Comparison of ENCODE assay signal across 27 cellular contexts in genomic region chr9:133104718-133105460, GRCh38. TPM values are rescaled to one million over a fixed set of nuclear protein-coding genes. Genes with fewer than 3 reads are reported as not detected.
DNase-seq lines count a peak whose midpoint lies in the region; ATAC-seq and TF ChIP-seq lines count a peak whose summit lies in the region.
"Had no signal": no experiment of that assay in that cellular context is flagged by ENCODE, and none has a peak within 500 bp of the region (broad histone marks: within the 10 kb centered on the region; RNA-seq: fewer than 3 reads in every experiment).

No MANE protein-coding gene starts in this region.

- peaks cover 1% of the 10 kb centered on the region for H3K4me1 Mint-ChIP-seq in activated T-cell treated with anti-CD3 and anti-CD28 coated beads, Interleukin-2, amount 50 U/mL, for 24 hours (ENCODE audit: low read depth)
- no peaks in the 10 kb centered on the region for H3K4me1 Mint-ChIP-seq in activated T-cell treated with anti-CD3 and anti-CD28 coated beads, Interleukin-2, amount 50 U/mL, for 4 hours (ENCODE audit: low read depth)
- H3K4me1 Mint-ChIP-seq in chondrocyte (ENCODE audit: low read depth): no peaks in the 10 kb centered on the region

- H3K4ac ChIP-seq in mesenchymal stem cell (ENCODE audit: low read depth in 1 of 2, low read length in 2 of 2): no peak overlapping the region

- H3K27ac ChIP-seq in mesenchymal stem cell (ENCODE audit: low read length, poor library complexity, severe bottlenecking) (no peak overlapping the region), tibial artery (no peak overlapping the region)
- H3K27ac ChIP-seq: gastroesophageal sphincter, HL-60 had no signal

- H3K27me3 Mint-ChIP-seq in activated T-cell treated with anti-CD3 and anti-CD28 coated beads, Interleukin-2, amount 50 U/mL, for 24 hours: no peaks in the 10 kb centered on the region
- H3K27me3 Mint-ChIP-seq in activated T-cell treated with anti-CD3 and anti-CD28 coated beads, Interleukin-2, amount 50 U/mL, for 4 hours (ENCODE audit: low read depth): no peaks in the 10 kb centered on the region
- H3K27me3 Mint-ChIP-seq in chondrocyte (ENCODE audit: low read depth): no peaks in the 10 kb centered on the region
- H3K27me3 Mint-ChIP-seq: naive thymus-derived CD8-positive, alpha-beta T cell had no signal

- H3K4me3 Mint-ChIP-seq in activated T-cell treated with anti-CD3 and anti-CD28 coated beads, Interleukin-2, amount 50 U/mL, for 24 hours: no peak overlapping the region
- no peak overlapping the region for H3K4me3 Mint-ChIP-seq in activated T-cell treated with anti-CD3 and anti-CD28 coated beads, Interleukin-2, amount 50 U/mL, for 4 hours
- H3K4me3 Mint-ChIP-seq in chondrocyte (ENCODE audit: unreplicated experiment): no peak overlapping the region
- H3K4me3 Mint-ChIP-seq: HFFc6; naive thymus-derived CD8-positive, alpha-beta T cell had no signal

- no peak overlapping the region for H2BK12ac ChIP-seq in mesenchymal stem cell (ENCODE audit: low read length in 2 of 2)

- H3K14ac ChIP-seq in mesenchymal stem cell (ENCODE audit: low read length in 2 of 2): no peak overlapping the region

- intact Hi-C loops in tibial artery (cut with DNase I; ENCODE audit: low total_unique reads): no loop called here

- H4K91ac ChIP-seq in mesenchymal stem cell (ENCODE audit: low read length): peak overlapping the region; percentile 47

- H3K4me1 ChIP-seq in mesenchymal stem cell (ENCODE audit: control insufficient read depth, insufficient read depth, low read depth, low read length) (peaks cover 23% of the 10 kb centered on the region), tibial artery (no peaks in the 10 kb centered on the region)

- peaks cover 90% of the 10 kb centered on the region for H3K36me3 Mint-ChIP-seq in activated T-cell treated with anti-CD3 and anti-CD28 coated beads, Interleukin-2, amount 50 U/mL, for 24 hours (ENCODE audit: low read depth)
- H3K36me3 Mint-ChIP-seq in activated T-cell treated with anti-CD3 and anti-CD28 coated beads, Interleukin-2, amount 50 U/mL, for 4 hours (ENCODE audit: insufficient read depth): peaks cover 28% of the 10 kb centered on the region
- H3K36me3 Mint-ChIP-seq in chondrocyte (ENCODE audit: low read depth): peaks cover 30% of the 10 kb centered on the region

- 88% methylated on average over 15 of the region's 15 CpGs for WGBS in mesenchymal stem cell

- no peak for ATAC-seq in activated T-cell treated with anti-CD3 and anti-CD28 coated beads, Interleukin-2, amount 50 U/mL, for 4 hours
- ATAC-seq in GM18858 (IDR thresholded peaks at IDR 0.05; ENCODE audit: unreplicated experiment): no peak
- ATAC-seq: gastroesophageal sphincter; naive thymus-derived CD8-positive, alpha-beta T cell had no signal

- no peak overlapping the region for H2BK5ac ChIP-seq in mesenchymal stem cell (ENCODE audit: low read depth, low read length, poor library complexity, severe bottlenecking)

- H2AFZ ChIP-seq in mesenchymal stem cell (ENCODE audit: low read depth, low read length): no peak overlapping the region

- H3K36me3 ChIP-seq in mesenchymal stem cell (ENCODE audit: control insufficient read depth in 1 of 2, insufficient read depth in 2 of 2, low read depth in 1 of 2, low read length in 2 of 2) (peaks cover 93 to 98% of the 10 kb centered on the region in 2 experiments), tibial artery (peaks cover 71 to 100% (median 92%) of the 10 kb centered on the region in 3 donors)

- no peak overlapping the region for H2AK5ac ChIP-seq in mesenchymal stem cell (ENCODE audit: low read length, severe bottlenecking)

- H3K9me3 ChIP-seq in mesenchymal stem cell (ENCODE audit: control insufficient read depth, low read length): no peaks in the 10 kb centered on the region
- H3K9me3 ChIP-seq in tibial artery: no peaks in the 10 kb centered on the region
- H3K9me3 ChIP-seq: esophagus squamous epithelium, gastroesophageal sphincter had no signal

- no peak overlapping the region for H4K8ac ChIP-seq in mesenchymal stem cell (ENCODE audit: low read length)

- peaks cover 33% of the 10 kb centered on the region for H3K79me1 ChIP-seq in mesenchymal stem cell (replicated peaks; ENCODE audit: low read length, poor library complexity, severe bottlenecking)

- H3K4me2 ChIP-seq in mesenchymal stem cell (ENCODE audit: low read length, poor library complexity, severe bottlenecking): no peak overlapping the region

- no peak for DNase-seq in activated T-cell treated with anti-CD3 and anti-CD28 coated beads, Interleukin-2, amount 50 U/mL, for 24 hours
- DNase-seq in activated T-cell treated with anti-CD3 and anti-CD28 coated beads, Interleukin-2, amount 50 U/mL, for 4 hours: no peak
- DNase-seq in chondrocyte (ENCODE audit: low spot score) (peak; percentile 72), mesenchymal stem cell (no peak), tibial artery (peak; percentile 13 to 44), AG20443 (ENCODE audit: low spot score) (no peak), NOMO-1 (lab: John Stamatoyannopoulos, UW; ENCODE audit: unreplicated experiment in 2 of 2) (no peak)
- DNase-seq: activated CD4-positive, alpha-beta T cell treated with anti-CD3 and anti-CD28 coated beads for 1 hour; anterior cingulate cortex; C1 segment of cervical spinal cord; caudate nucleus; effector CD4-positive, alpha-beta T cell; esophagus squamous epithelium; HFFc6; kidney glomerular epithelial cell; NCI-H1436; NCI-H510A treated with DMSO at 0.1 percent for 48 hours; RPMI8226; stimulated activated CD4-positive, alpha-beta T cell treated with anti-CD3 and anti-CD28 coated beads, Interleukin-2, amount 100 ng/mL, for 24 hours; stimulated activated naive CD4-positive, alpha-beta T cell had no signal

- no peak overlapping the region for H3K4me3 ChIP-seq in mesenchymal stem cell (ENCODE audit: insufficient read depth in 1 of 2, low read depth in 1 of 2, low read length in 2 of 2)
- H3K4me3 ChIP-seq in tibial artery: no peak overlapping the region
- H3K4me3 ChIP-seq: esophagus squamous epithelium, gastroesophageal sphincter had no signal

- no peak overlapping the region for H3K18ac ChIP-seq in mesenchymal stem cell (ENCODE audit: low read depth in 1 of 2, low read length in 2 of 2)

- no peak for TF ChIP-seq CTCF in chondrocyte (IDR thresholded peaks at IDR 0.05)
- TF ChIP-seq CTCF in tibial artery (IDR thresholded peaks at IDR 0.05): no peak

- no peak overlapping the region for H2BK15ac ChIP-seq in mesenchymal stem cell (ENCODE audit: low read depth, poor library complexity, severe bottlenecking)

- H3K27ac Mint-ChIP-seq in activated T-cell treated with anti-CD3 and anti-CD28 coated beads, Interleukin-2, amount 50 U/mL, for 24 hours: peak overlapping the region; percentile 31
- no peak overlapping the region for H3K27ac Mint-ChIP-seq in chondrocyte (ENCODE audit: unreplicated experiment)
- H3K27ac Mint-ChIP-seq: HFFc6 had no signal

- no peaks in the 10 kb centered on the region for H3K9me3 Mint-ChIP-seq in activated T-cell treated with anti-CD3 and anti-CD28 coated beads, Interleukin-2, amount 50 U/mL, for 24 hours
- H3K9me3 Mint-ChIP-seq in activated T-cell treated with anti-CD3 and anti-CD28 coated beads, Interleukin-2, amount 50 U/mL, for 4 hours: no peaks in the 10 kb centered on the region
- no peaks in the 10 kb centered on the region for H3K9me3 Mint-ChIP-seq in chondrocyte (ENCODE audit: low read depth)
- H3K9me3 Mint-ChIP-seq: HFFc6; naive thymus-derived CD8-positive, alpha-beta T cell had no signal

- no peaks in the 10 kb centered on the region for H3K27me3 ChIP-seq in mesenchymal stem cell (ENCODE audit: control insufficient read depth in 1 of 2, insufficient read depth in 1 of 2, low read length in 2 of 2)
- no peaks in the 10 kb centered on the region for H3K27me3 ChIP-seq in tibial artery
- H3K27me3 ChIP-seq: esophagus squamous epithelium, gastroesophageal sphincter had no signal

- H3K9ac ChIP-seq in mesenchymal stem cell (ENCODE audit: low read length): no peak overlapping the region

- H2BK120ac ChIP-seq in mesenchymal stem cell (ENCODE audit: low read depth, low read length): no peak overlapping the region

- no peak overlapping the region for H3K23ac ChIP-seq in mesenchymal stem cell (ENCODE audit: low read length in 2 of 2)

RNA-seq across cellular contexts. Expression of gene RALGDS, which starts 16.2 kb away (rescaled TPM):
- total RNA-seq in activated T-cell treated with anti-CD3 and anti-CD28 coated beads, Interleukin-2, amount 50 U/mL, for 4 hours: 10 to 100 TPM; 43.2 to 46.7 (median 45.2) TPM
- 16.1 to 19.0 TPM (median 17.5 TPM) in 3 replicates for total RNA-seq in chondrocyte
- 30.8 TPM for polyA plus RNA-seq in mesenchymal stem cell (2013, experiment 1 of 2)
- 27.5 TPM for polyA plus RNA-seq in mesenchymal stem cell (2013, experiment 2 of 2)

RNA-seq across cellular contexts. Expression of gene CEL, which starts 43.1 kb away (rescaled TPM):
- total RNA-seq in activated T-cell treated with anti-CD3 and anti-CD28 coated beads, Interleukin-2, amount 50 U/mL, for 4 hours: 1 to 10 TPM; 3.1 to 4.7 (median 3.9) TPM
- 0.87 to 1.5 TPM (median 1.1 TPM) in 3 replicates for total RNA-seq in chondrocyte
- polyA plus RNA-seq in mesenchymal stem cell (2013, experiment 1 of 2): 0.57 TPM
- polyA plus RNA-seq in mesenchymal stem cell (2013, experiment 2 of 2): 0.55 TPM
- total RNA-seq: skeletal muscle tissue had no signal
- polyA plus RNA-seq: naive thymus-derived CD8-positive, alpha-beta T cell had no signal

RNA-seq across cellular contexts. Expression of gene GBGT1, which starts 58.8 kb away (rescaled TPM):
- total RNA-seq in activated T-cell treated with anti-CD3 and anti-CD28 coated beads, Interleukin-2, amount 50 U/mL, for 4 hours: 1 to 10 TPM; 3.0 to 3.3 (median 3.2) TPM
- total RNA-seq in chondrocyte: 2.1 to 8.1 TPM (median 5.8 TPM) in 3 replicates
- 15.3 TPM for polyA plus RNA-seq in mesenchymal stem cell (2013, experiment 1 of 2)
- polyA plus RNA-seq in mesenchymal stem cell (2013, experiment 2 of 2): 14.4 TPM
- total RNA-seq: G401, MCF 10A had no signal
- polyA plus RNA-seq: naive thymus-derived CD8-positive, alpha-beta T cell had no signal

Comparison
In these comparisons a context has a peak if more than half of its experiments do, and no peak if none do; other contexts are left out.
1. DNase-seq: peak in chondrocyte (single experiment) and tibial artery (2 of 2); none in activated T-cell treated with anti-CD3 and anti-CD28 coated beads, Interleukin-2, amount 50 U/mL, for 24 hours (single experiment), activated T-cell treated with anti-CD3 and anti-CD28 coated beads, Interleukin-2, amount 50 U/mL, for 4 hours (single experiment), mesenchymal stem cell (single experiment), AG20443 (single experiment) and NOMO-1 (0 of 2).